ENCODE assay signal across 9 cellular contexts in genomic region chr19:50332264-50333038, GRCh38. TPM values are rescaled to one million over a fixed set of nuclear protein-coding genes. Genes with fewer than 3 reads are reported as not detected.
DNase-seq lines count a peak whose midpoint lies in the region; ATAC-seq and TF ChIP-seq lines count a peak whose summit lies in the region.
"Had no signal": no experiment of that assay in that cellular context is flagged by ENCODE, and none has a peak within 500 bp of the region (broad histone marks: within the 10 kb centered on the region; RNA-seq: fewer than 3 reads in every experiment).

No MANE protein-coding gene starts in this region.

- CTCF ChIA-PET in activated CD8-positive, alpha-beta T cell treated with anti-CD3 and anti-CD28 coated beads, Interleukin-2, amount 10 ng/mL, durations not matched to agents 7 days and 5 days (lab: Charles Lee) = interaction anchor here (1.5 to 2.3 kb wide), 3 partner anchors 11 to 128 kb away, joined by 3 to 9 read pairs (median 4); no protein-coding TSS in a partner anchor

- TF ChIP-seq POLR2A in right lobe of liver (IDR thresholded peaks at IDR 0.05) (no peak), transverse colon (IDR thresholded peaks at IDR 0.05) (no peak)

- TF ChIP-seq EP300 in transverse colon (IDR thresholded peaks at IDR 0.05; ENCODE audit: low read depth) = no peak

- H3K36me3 Mint-ChIP-seq in activated CD8-positive, alpha-beta T cell treated with anti-CD3 and anti-CD28 coated beads, Interleukin-2, amount 10 ng/mL, durations not matched to agents 7 days and 5 days (ENCODE audit: low read depth) = peaks cover 13% of the 10 kb centered on the region

- in situ Hi-C loops in transverse colon (cut with MboI; ENCODE audit: low pct_ligation_motif_present in 1 of 4, low pct_unique_long_range_greater_than_20kb in 1 of 4, low sequenced_read_pairs in 3 of 4) = no loop called here

- 15% methylated on average over 19 of the region's 19 CpGs for WGBS in right cardiac atrium
- 27% methylated on average over 13 of the region's 19 CpGs for WGBS in right lobe of liver (ENCODE audit: insufficient coverage, low coverage, low lambda C conversion rate, missing lambda C conversion rate)
- 2 to 7% methylated on average over 6 to 19 of the region's 19 CpGs for WGBS in transverse colon (ENCODE audit: low coverage in 1 of 2), 2 donors

- no peak for TF ChIP-seq CTCF in cardiac muscle cell (IDR thresholded peaks at IDR 0.05; ENCODE audit: low read depth, low read length)
- TF ChIP-seq CTCF in right lobe of liver (IDR thresholded peaks at IDR 0.05) = no peak
- no peak for TF ChIP-seq CTCF in transverse colon (IDR thresholded peaks at IDR 0.05)

- H3K27me3 ChIP-seq in cardiac muscle cell (no peaks in the 10 kb centered on the region), right cardiac atrium (ENCODE audit: control insufficient read depth, insufficient read depth) (no peaks in the 10 kb centered on the region), right lobe of liver (no peaks in the 10 kb centered on the region), transverse colon (peaks cover 54% of the 10 kb centered on the region)

- intact Hi-C loops in right cardiac atrium (cut with DNase I) = no loop called here
- intact Hi-C loops in right lobe of liver (cut with DNase I) = no loop called here
- intact Hi-C loops in transverse colon (cut with DNase I; ENCODE audit: low total_unique reads) = no loop called here

- H3K4me1 ChIP-seq in cardiac muscle cell (ENCODE audit: low read depth) = peaks cover 18% of the 10 kb centered on the region
- H3K4me1 ChIP-seq in right cardiac atrium (ENCODE audit: control insufficient read depth, insufficient read depth, low read length) = peaks cover 1% of the 10 kb centered on the region
- H3K4me1 ChIP-seq in right lobe of liver = peaks cover 0 to 23% (median 1%) of the 10 kb centered on the region in 4 donors
- peaks cover 0 to 46% (median 39%) of the 10 kb centered on the region in 4 donors for H3K4me1 ChIP-seq in transverse colon

- peak overlapping the region; percentile 96 for H3K27ac ChIP-seq in cardiac muscle cell
- no peak overlapping the region for H3K27ac ChIP-seq in right cardiac atrium (ENCODE audit: low read length)
- H3K27ac ChIP-seq in right lobe of liver = peak overlapping the region in 1 of 3 donors; percentile 68
- H3K27ac ChIP-seq in transverse colon = peak overlapping the region; percentile 23 to 55 (median 50)

- peaks cover 31% of the 10 kb centered on the region for H3K27me3 Mint-ChIP-seq in activated CD8-positive, alpha-beta T cell treated with anti-CD3 and anti-CD28 coated beads, Interleukin-2, amount 10 ng/mL, durations not matched to agents 7 days and 5 days (ENCODE audit: low read depth)

- H3K36me3 ChIP-seq in cardiac muscle cell = no peaks in the 10 kb centered on the region
- H3K36me3 ChIP-seq in right lobe of liver = no peaks in the 10 kb centered on the region
- H3K36me3 ChIP-seq in transverse colon = no peaks in the 10 kb centered on the region

- no peaks in the 10 kb centered on the region for H3K9me3 ChIP-seq in cardiac muscle cell (ENCODE audit: low read depth)
- no peaks in the 10 kb centered on the region for H3K9me3 ChIP-seq in right cardiac atrium (ENCODE audit: control insufficient read depth, low read length)
- H3K9me3 ChIP-seq in right lobe of liver = no peaks in the 10 kb centered on the region
- no peaks in the 10 kb centered on the region for H3K9me3 ChIP-seq in transverse colon

- H3K27ac Mint-ChIP-seq in activated CD8-positive, alpha-beta T cell treated with anti-CD3 and anti-CD28 coated beads, Interleukin-2, amount 10 ng/mL, durations not matched to agents 7 days and 5 days = peak overlapping the region; percentile 71

- POLR2A ChIA-PET in activated CD8-positive, alpha-beta T cell treated with anti-CD3 and anti-CD28 coated beads, Interleukin-2, amount 10 ng/mL, durations not matched to agents 7 days and 5 days (lab: Charles Lee) = interaction anchor here (1.2 kb wide), 1 partner anchor 25 kb away, joined by 4 read pairs; no protein-coding TSS in a partner anchor

- DNase-seq in cardiac muscle cell (ENCODE audit: low read depth in 1 of 2, low spot score in 1 of 2) (peak in 1 of 2 donors; percentile 53), right cardiac atrium (no peak), right lobe of liver (peak in 1 of 3 donors; percentile 35), transverse colon (no peak), OCI-M2 (lab: John Stamatoyannopoulos, UW; ENCODE audit: unreplicated experiment) (no peak)
- DNase-seq in activated CD8-positive, alpha-beta T cell treated with anti-CD3 and anti-CD28 coated beads, Interleukin-2, amount 10 ng/mL, durations not matched to agents 7 days and 5 days = no peak

- ATAC-seq in right cardiac atrium = no peak
- ATAC-seq in activated CD8-positive, alpha-beta T cell treated with anti-CD3 and anti-CD28 coated beads, Interleukin-2, amount 10 ng/mL, durations not matched to agents 7 days and 5 days = no peak
- ATAC-seq in right lobe of liver = no peak
- ATAC-seq in HG03280 (IDR thresholded peaks at IDR 0.05; ENCODE audit: unreplicated experiment) = no peak
- ATAC-seq in GM21619 (IDR thresholded peaks at IDR 0.05; ENCODE audit: unreplicated experiment) = no peak

- H3K4me3 Mint-ChIP-seq in activated CD8-positive, alpha-beta T cell treated with anti-CD3 and anti-CD28 coated beads, Interleukin-2, amount 10 ng/mL, durations not matched to agents 7 days and 5 days = peak overlapping the region; percentile 68

- H3K4me3 ChIP-seq in cardiac muscle cell (peak overlapping the region; percentile 46), right cardiac atrium (ENCODE audit: low read length) (no peak overlapping the region), right lobe of liver (peak overlapping the region; percentile 32 to 65 (median 55)), transverse colon (peak overlapping the region in 1 of 4 donors; percentile 45)

- H3K9me3 Mint-ChIP-seq in activated CD8-positive, alpha-beta T cell treated with anti-CD3 and anti-CD28 coated beads, Interleukin-2, amount 10 ng/mL, durations not matched to agents 7 days and 5 days (ENCODE audit: insufficient read depth) = no peaks in the 10 kb centered on the region

- peaks cover 64% of the 10 kb centered on the region for H3K4me1 Mint-ChIP-seq in activated CD8-positive, alpha-beta T cell treated with anti-CD3 and anti-CD28 coated beads, Interleukin-2, amount 10 ng/mL, durations not matched to agents 7 days and 5 days (ENCODE audit: low read depth)

RNA-seq across cellular contexts. Expression of gene KCNC3, which starts 3.3 kb away (rescaled TPM):
- total RNA-seq in cardiac muscle cell (6.9 and 8.2 TPM in 2 replicates), right cardiac atrium (1 to 10 TPM; 3.0 to 6.1 (median 4.9) TPM), right lobe of liver (1 to 10 TPM in 5 of 6 experiments, under 1 TPM in 1; 0.92 to 3.0 (median 2.3) TPM), transverse colon (under 1 TPM; 0.27 to 0.64 (median 0.49) TPM)
- polyA plus RNA-seq in cardiac muscle cell (4.3 and 6.9 TPM in 2 replicates), right cardiac atrium (3.3 TPM)
- total RNA-seq in activated CD8-positive, alpha-beta T cell treated with anti-CD3 and anti-CD28 coated beads, Interleukin-2, amount 10 ng/mL, durations not matched to agents 7 days and 5 days = under 1 TPM; 0.39 to 0.47 TPM

RNA-seq across cellular contexts. Expression of gene NAPSA, which starts 33.0 kb away (rescaled TPM):
- total RNA-seq in cardiac muscle cell = 0.32 and 3.5 TPM in 2 replicates
- 0.53 and 1.8 TPM in 2 replicates for polyA plus RNA-seq in cardiac muscle cell
- under 1 TPM in 3 of 4 donors, not detected in 1; 0.43 to 0.84 (median 0.56) TPM for total RNA-seq in right cardiac atrium
- polyA plus RNA-seq in right cardiac atrium = 0.72 TPM
- total RNA-seq in activated CD8-positive, alpha-beta T cell treated with anti-CD3 and anti-CD28 coated beads, Interleukin-2, amount 10 ng/mL, durations not matched to agents 7 days and 5 days = 1 to 10 TPM in 1 of 2 experiments, under 1 TPM in 1; 0.73 to 1.2 TPM
- total RNA-seq in right lobe of liver = 1 to 10 TPM in 3 of 6 experiments, under 1 TPM in 3; 0.19 to 2.2 (median 1.0) TPM
- total RNA-seq in transverse colon = 1 to 10 TPM; 1.6 to 5.0 (median 3.1) TPM
- total RNA-seq: Daoy had no signal

RNA-seq across cellular contexts. Expression of gene NR1H2, which starts 43.8 kb away (rescaled TPM):
- total RNA-seq in cardiac muscle cell = 58.4 and 60.1 TPM in 2 replicates
- 58.3 and 62.0 TPM in 2 replicates for polyA plus RNA-seq in cardiac muscle cell
- 10 to 100 TPM; 68.3 to 74.5 (median 70.2) TPM for total RNA-seq in right cardiac atrium
- 80.9 TPM for polyA plus RNA-seq in right cardiac atrium
- 10 to 100 TPM; 56.4 to 64.1 TPM for total RNA-seq in activated CD8-positive, alpha-beta T cell treated with anti-CD3 and anti-CD28 coated beads, Interleukin-2, amount 10 ng/mL, durations not matched to agents 7 days and 5 days
- total RNA-seq in right lobe of liver = 10 to 100 TPM; 23.6 to 57.9 (median 33.8) TPM
- 100 to 1,000 TPM in 2 of 4 donors, 10 to 100 TPM in 2; 80.8 to 192 (median 102) TPM for total RNA-seq in transverse colon

RNA-seq across cellular contexts. Expression of gene POLD1, which starts 51.7 kb away (rescaled TPM):
- total RNA-seq in cardiac muscle cell = 70.7 and 73.8 TPM in 2 replicates
- polyA plus RNA-seq in cardiac muscle cell = 62.3 and 74.3 TPM in 2 replicates
- total RNA-seq in right cardiac atrium = 10 to 100 TPM in 3 of 4 donors, 1 to 10 TPM in 1; 9.0 to 12.5 (median 11.6) TPM
- polyA plus RNA-seq in right cardiac atrium = 8.7 TPM
- total RNA-seq in activated CD8-positive, alpha-beta T cell treated with anti-CD3 and anti-CD28 coated beads, Interleukin-2, amount 10 ng/mL, durations not matched to agents 7 days and 5 days = 100 to 1,000 TPM; 163 to 181 TPM
- total RNA-seq in right lobe of liver = 10 to 100 TPM in 2 of 6 experiments, 1 to 10 TPM in 4; 6.2 to 13.1 (median 9.2) TPM
- 10 to 100 TPM; 14.6 to 59.1 (median 25.9) TPM for total RNA-seq in transverse colon
